Comparison of ENCODE assay signal across 25 cellular contexts in the genomic region with DNA sequence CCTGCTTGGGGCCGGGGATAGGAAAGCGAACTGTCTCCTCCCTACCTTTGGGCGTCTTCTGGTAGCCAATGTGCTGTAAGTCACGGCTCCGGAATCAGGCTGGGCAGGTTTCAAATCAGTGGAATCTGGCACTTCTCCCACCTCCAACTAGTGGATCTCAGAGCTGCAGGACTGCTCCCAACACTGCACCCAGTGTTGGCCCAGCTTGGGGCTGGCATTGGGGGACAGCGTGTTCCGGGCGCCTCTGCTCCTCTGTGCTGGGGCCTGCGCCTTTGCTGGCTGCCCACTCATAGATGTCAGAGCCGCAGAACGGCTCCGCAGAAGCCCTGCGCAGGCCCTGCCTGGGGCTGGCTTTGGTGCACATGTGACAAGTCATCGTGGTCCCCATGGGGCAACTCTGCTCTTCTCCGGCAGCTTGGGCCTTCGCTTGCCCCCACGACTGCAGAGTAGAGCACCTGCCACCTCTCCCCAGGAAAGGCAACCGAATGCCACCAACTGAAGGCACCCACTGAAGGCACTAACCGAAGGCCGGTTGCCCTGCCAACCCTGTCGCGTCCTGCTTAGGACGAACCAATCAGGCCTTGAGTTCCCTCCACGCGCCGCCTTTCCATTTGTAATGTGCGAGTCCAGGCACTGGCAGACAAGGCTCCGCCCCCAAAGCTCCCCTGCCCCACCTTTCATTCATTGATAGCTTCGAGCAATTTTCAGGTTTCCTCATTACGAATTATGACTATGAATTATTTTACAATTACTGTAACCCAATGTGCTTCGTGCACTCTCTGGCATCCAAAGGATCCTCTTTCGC.
DNase-seq lines count a peak whose midpoint lies in the region; ATAC-seq and TF ChIP-seq lines count a peak whose summit lies in the region.
"Had no signal": no experiment of that assay in that cellular context is flagged by ENCODE, and none has a peak within 500 bp of the region (broad histone marks: within the 10 kb centered on the region; RNA-seq: fewer than 3 reads in every experiment).

No MANE protein-coding gene starts in this region.

- H3K4me1 ChIP-seq in BE2C (no peaks in the 10 kb centered on the region), esophagus (ENCODE audit: control insufficient read depth in 2 of 2, insufficient read depth in 2 of 2, low read length in 1 of 2) (peaks cover 3 to 6% of the 10 kb centered on the region in 2 donors), prostate gland (replicated peaks) (no peaks in the 10 kb centered on the region)

- TF ChIP-seq CTCF in BE2C (IDR thresholded peaks at IDR 0.05; ENCODE audit: low read depth, low read length) (no peak), prostate gland (IDR thresholded peaks at IDR 0.05) (no peak)

- TF ChIP-seq POLR2A in prostate gland (IDR thresholded peaks at IDR 0.05), result no peak

- peak overlapping the region; percentile 26 for H3K4me3 ChIP-seq in BE2C (ENCODE audit: low read depth, low read length)
- no peak overlapping the region for H3K4me3 ChIP-seq in esophagus (ENCODE audit: low read depth in 1 of 2, low read length in 2 of 2)
- no peak overlapping the region for H3K4me3 ChIP-seq in prostate gland
- H3K4me3 ChIP-seq: ovary had no signal

- peak; percentile 60 for DNase-seq in BE2C
- peak; percentile 19 for DNase-seq in M059J (ENCODE audit: low read depth)
- DNase-seq in prostate gland (ENCODE audit: low spot score), result peak; percentile 33
- DNase-seq in AG08395 (ENCODE audit: low spot score), result no peak
- DNase-seq: activated CD4-positive, alpha-beta T cell treated with anti-CD3 and anti-CD28 coated beads, Interleukin-2, amount 10 ng/mL, durations not matched to agents 24 days and 14 days; activated CD8-positive, alpha-beta memory T cell treated with anti-CD3 and anti-CD28 coated beads, Interleukin-2, amount 50 U/mL, for 4 hours; activated effector memory CD4-positive, alpha-beta T cell treated with Interleukin-2 at 50 U/mL for 16 hours; activated naive CD8-positive, alpha-beta T cell treated with anti-CD3 and anti-CD28 coated beads, Interleukin-2, amount 50 U/mL, for 24 hours; CD4-positive, alpha-beta memory T cell; DMS153; esophagus squamous epithelium; glutamatergic neuron; immature natural killer cell; Karpas-422; naive thymus-derived CD4-positive, alpha-beta T cell; NCI-H2171; NCI-H526; ovary; SHP77; stimulated activated CD4-positive, alpha-beta T cell treated with anti-CD3 and anti-CD28 coated beads, Interleukin-12 subunit alpha, Interleukin-12 subunit beta, amount 100 ng/mL, for 4 hours; stimulated activated CD8-positive, alpha-beta memory T cell treated with anti-CD3 and anti-CD28 coated beads, Interleukin-4, amount 100 ng/mL, for 48 hours had no signal

- H3K9me3 ChIP-seq in BE2C (no peaks in the 10 kb centered on the region), esophagus (ENCODE audit: control insufficient read depth in 2 of 2, insufficient read depth in 1 of 2, low read depth in 1 of 2, low read length in 1 of 2) (peaks cover 0 to 4% of the 10 kb centered on the region in 2 donors), prostate gland (no peaks in the 10 kb centered on the region)
- H3K9me3 ChIP-seq: ovary had no signal

- H3K27me3 ChIP-seq in BE2C (no peaks in the 10 kb centered on the region), esophagus (ENCODE audit: control insufficient read depth in 1 of 2, insufficient read depth in 2 of 2, low read length in 2 of 2) (no peaks in the 10 kb centered on the region), prostate gland (replicated peaks; ENCODE audit: insufficient read depth) (no peaks in the 10 kb centered on the region)
- H3K27me3 ChIP-seq: ovary had no signal

- ATAC-seq in GM18858 (IDR thresholded peaks at IDR 0.05; ENCODE audit: unreplicated experiment) (no peak), HG02763 (IDR thresholded peaks at IDR 0.05; ENCODE audit: unreplicated experiment) (no peak), GM19452 (IDR thresholded peaks at IDR 0.05; ENCODE audit: unreplicated experiment) (no peak)
- ATAC-seq: activated naive CD8-positive, alpha-beta T cell treated with anti-CD3 and anti-CD28 coated beads, Interleukin-2, amount 50 U/mL, for 24 hours; naive thymus-derived CD4-positive, alpha-beta T cell had no signal

- intact Hi-C loops in prostate gland (cut with DNase I), result no loop called here

- H3K27ac ChIP-seq in esophagus (ENCODE audit: low read depth in 2 of 2, low read length in 1 of 2) (peak overlapping the region; percentile 9 to 37), prostate gland (no peak overlapping the region)
- H3K27ac ChIP-seq: ovary had no signal

- H3K36me3 ChIP-seq in BE2C (no peaks in the 10 kb centered on the region), esophagus (ENCODE audit: control insufficient read depth in 2 of 2, insufficient read depth in 2 of 2, low read length in 1 of 2) (no peaks in the 10 kb centered on the region), prostate gland (no peaks in the 10 kb centered on the region)
- H3K36me3 ChIP-seq: esophagus squamous epithelium, ovary had no signal

- WGBS in esophagus, 2 donors, result 38 to 46% methylated on average over 32 of the region's 32 CpGs
- 56% methylated on average over 32 of the region's 32 CpGs for WGBS in prostate gland

Comparison
In these comparisons a context has a peak if more than half of its experiments do, and no peak if none do; other contexts are left out.
1. H3K27ac ChIP-seq: peak in esophagus (2 of 2); none in prostate gland (0 of 2).